29 cellular contexts compared by ENCODE assay signal in the genomic region with DNA sequence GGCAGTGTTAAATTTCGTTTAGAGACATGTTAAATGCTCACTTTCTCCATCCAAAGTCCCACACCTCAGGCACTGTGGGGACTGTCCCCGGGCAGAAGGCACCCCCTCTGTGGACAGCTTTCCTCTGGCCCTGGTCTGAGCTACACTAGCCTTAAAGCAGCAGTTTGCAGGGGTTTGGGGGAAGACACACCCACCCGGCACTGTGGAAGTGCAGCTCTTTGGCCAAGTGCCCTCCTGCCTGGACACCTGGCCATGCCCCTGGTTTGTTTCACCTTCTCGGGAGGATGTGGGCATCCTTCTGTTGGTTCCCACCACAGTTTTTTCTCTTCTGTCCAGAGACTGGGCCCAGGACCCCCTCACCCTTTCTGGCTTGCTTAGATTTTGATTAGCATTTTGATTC.
DNase-seq lines count a peak whose midpoint lies in the region; ATAC-seq, FAIRE-seq and TF ChIP-seq lines count a peak whose summit lies in the region.
"Had no signal": no experiment of that assay in that cellular context is flagged by ENCODE, and none has a peak within 500 bp of the region (broad histone marks: within the 10 kb centered on the region; RNA-seq: fewer than 3 reads in every experiment).

No MANE protein-coding gene starts in this region.

- TF ChIP-seq CTCF in glutamatergic neuron (IDR thresholded peaks at IDR 0.05; ENCODE audit: partially characterized antibody, unreplicated experiment) (no peak), kidney (IDR thresholded peaks at IDR 0.05; ENCODE audit: borderline replicate concordance, extremely low read depth, insufficient read depth) (no peak), mesothelial cell of epicardium (IDR thresholded peaks at IDR 0.05; ENCODE audit: unreplicated experiment) (no peak)

- peak overlapping the region; percentile 23 for H3K23ac ChIP-seq in neuronal stem cell (ENCODE audit: low read depth, low read length, poor library complexity)

- no peak overlapping the region for H4K8ac ChIP-seq in neuronal stem cell (ENCODE audit: low read depth, low read length)

- no peak overlapping the region for H2AK5ac ChIP-seq in neuronal stem cell (ENCODE audit: low read depth, low read length)

- peaks cover 13% of the 10 kb centered on the region for H3K36me3 Mint-ChIP-seq in glutamatergic neuron (ENCODE audit: unreplicated experiment)
- H3K36me3 Mint-ChIP-seq in mesothelial cell of epicardium = peaks cover 2% of the 10 kb centered on the region
- H3K36me3 Mint-ChIP-seq: CD4-positive, CD25-positive, alpha-beta regulatory T cell had no signal

- peaks cover 4% of the 10 kb centered on the region for H3K79me1 ChIP-seq in neuronal stem cell (ENCODE audit: low read depth, low read length)

- H3K9me3 ChIP-seq in kidney (ENCODE audit: control insufficient read depth in 1 of 2, low read length in 2 of 2) = peaks cover 3 to 5% of the 10 kb centered on the region in 2 donors
- peaks cover 4 to 8% of the 10 kb centered on the region in 2 donors for H3K9me3 ChIP-seq in neuronal stem cell (replicated peaks in 1 of 2; ENCODE audit: control insufficient read depth in 2 of 2, insufficient read depth in 1 of 2, low read depth in 1 of 2, low read length in 2 of 2)

- no peak overlapping the region for H2BK15ac ChIP-seq in neuronal stem cell (ENCODE audit: low read length)

- H3K4me3 ChIP-seq in kidney (ENCODE audit: low read length in 2 of 2) (no peak overlapping the region), neuronal stem cell (ENCODE audit: low read length in 2 of 2) (no peak overlapping the region)
- H3K4me3 ChIP-seq: BLaER1, GM12878 had no signal

- no CpG with 5 or more reads among the region's 4 CpGs for WGBS in neuronal stem cell (ENCODE audit: extremely low coverage in 2 of 2, insufficient read length in 2 of 2, insufficient replicate concordance in 1 of 2), 2 donors

- no peak overlapping the region for H2BK12ac ChIP-seq in neuronal stem cell (ENCODE audit: low read length)

- DNase-seq in left ventricle myocardium superior (peak; percentile 3), left cardiac atrium (no peak), glutamatergic neuron (peak; percentile 3), kidney (peak; percentile 18), neuronal stem cell (ENCODE audit: low spot score) (no peak), mesothelial cell of epicardium (ENCODE audit: low spot score in 2 of 2, unreplicated experiment in 2 of 2) (no peak), HTR-8/SVneo (ENCODE audit: insufficient read length, low spot score) (no peak)
- DNase-seq: 8988T; ACHN; BE2C; C1 segment of cervical spinal cord; CD4-positive, alpha-beta memory T cell; CD4-positive, CD25-positive, alpha-beta regulatory T cell; CD8-positive, alpha-beta memory T cell; COR-L47; DMS 273 treated with DMSO at 0.1 percent for 48 hours; DMS153; DMS53; DMS79; DND-41; EL; GDM1 had no signal

- H3K4me3 Mint-ChIP-seq in glutamatergic neuron (ENCODE audit: unreplicated experiment) (no peak overlapping the region), mesothelial cell of epicardium (no peak overlapping the region)
- H3K4me3 Mint-ChIP-seq: CD4-positive, alpha-beta memory T cell; CD4-positive, CD25-positive, alpha-beta regulatory T cell; CD8-positive, alpha-beta memory T cell had no signal

- peaks cover 0 to 34% (median 0%) of the 10 kb centered on the region in 3 experiments for H3K27me3 ChIP-seq in neuronal stem cell (ENCODE audit: control insufficient read depth in 3 of 3, insufficient read depth in 3 of 3, low read depth in 1 of 3, low read length in 3 of 3)
- H3K27me3 ChIP-seq: BE2C had no signal

- no peak overlapping the region for H3K14ac ChIP-seq in neuronal stem cell (ENCODE audit: low read length)

- H3K27ac Mint-ChIP-seq in glutamatergic neuron (ENCODE audit: unreplicated experiment) = no peak overlapping the region
- no peak overlapping the region for H3K27ac Mint-ChIP-seq in mesothelial cell of epicardium
- H3K27ac Mint-ChIP-seq: CD14-positive monocyte; CD4-positive, alpha-beta memory T cell; CD4-positive, CD25-positive, alpha-beta regulatory T cell; CD8-positive, alpha-beta memory T cell had no signal

- H3K4me1 Mint-ChIP-seq in glutamatergic neuron (ENCODE audit: low read depth, unreplicated experiment) = peaks cover 4% of the 10 kb centered on the region
- peaks cover 1% of the 10 kb centered on the region for H3K4me1 Mint-ChIP-seq in mesothelial cell of epicardium
- H3K4me1 Mint-ChIP-seq: CD14-positive monocyte; CD4-positive, CD25-positive, alpha-beta regulatory T cell had no signal

- H3K9me3 Mint-ChIP-seq in glutamatergic neuron (ENCODE audit: unreplicated experiment) (peaks cover 21% of the 10 kb centered on the region), mesothelial cell of epicardium (peaks cover 21% of the 10 kb centered on the region)

- no peak overlapping the region for H2BK5ac ChIP-seq in neuronal stem cell (ENCODE audit: low read length)

- H2AFZ ChIP-seq in neuronal stem cell (ENCODE audit: low read length) = no peak overlapping the region

- no peak overlapping the region for H2BK120ac ChIP-seq in neuronal stem cell (ENCODE audit: low read depth, low read length)

- no peaks in the 10 kb centered on the region for H3K36me3 ChIP-seq in kidney (ENCODE audit: control insufficient read depth in 1 of 2, insufficient read depth in 2 of 2, low read length in 2 of 2)
- H3K36me3 ChIP-seq in neuronal stem cell (replicated peaks in 1 of 2; ENCODE audit: control insufficient read depth in 2 of 2, insufficient read depth in 2 of 2, low read length in 2 of 2) = peaks cover 0 to 2% of the 10 kb centered on the region in 2 donors
- H3K36me3 ChIP-seq: BE2C, BLaER1 had no signal

- no peak overlapping the region for H3K18ac ChIP-seq in neuronal stem cell (ENCODE audit: low read length)

- FAIRE-seq in kidney (lab: Jason Lieb, UNC) (no peak), HTR-8/SVneo (lab: Jason Lieb, UNC) (no peak)
- FAIRE-seq: A204.1, GM12878, GM12892, GM18507 had no signal

- H3K9ac ChIP-seq in kidney (ENCODE audit: low read length in 2 of 2) = no peak overlapping the region
- H3K9ac ChIP-seq in neuronal stem cell (ENCODE audit: low read depth, low read length, poor library complexity) = no peak overlapping the region
- H3K9ac ChIP-seq: BLaER1 had no signal

- no peak for ATAC-seq in left ventricle myocardium superior
- no peak for ATAC-seq in left cardiac atrium
- no peak for ATAC-seq in HG02938 (IDR thresholded peaks at IDR 0.05; ENCODE audit: unreplicated experiment)
- ATAC-seq: GM12878 had no signal

- intact Hi-C loops in left ventricle myocardium superior (cut with micrococcal nuclease) = no loop called here
- intact Hi-C loops in left cardiac atrium (cut with DNase I) = loop anchor here in 1 of 2 donors (10.0 kb wide), 1 partner anchor 1062 kb away; no protein-coding TSS in a partner anchor
- intact Hi-C loops in kidney (cut with DNase I) = no loop called here

- H4K91ac ChIP-seq in neuronal stem cell (ENCODE audit: low read depth, low read length, poor library complexity) = no peak overlapping the region

- H3K27ac ChIP-seq in kidney (ENCODE audit: low read depth in 2 of 2, low read length in 2 of 2) (no peak overlapping the region), neuronal stem cell (replicated peaks; ENCODE audit: low read length) (no peak overlapping the region)
- H3K27ac ChIP-seq: BLaER1 had no signal

- H3K4me2 ChIP-seq in neuronal stem cell (ENCODE audit: insufficient read depth, low read length, poor library complexity, severe bottlenecking) = no peak overlapping the region
- H3K4me2 ChIP-seq: BLaER1 had no signal

- no peak overlapping the region for H3K4ac ChIP-seq in neuronal stem cell (ENCODE audit: low read length)

- H3K4me1 ChIP-seq in kidney (ENCODE audit: control insufficient read depth in 1 of 2, insufficient read depth in 1 of 2, low read depth in 1 of 2, low read length in 2 of 2) (no peaks in the 10 kb centered on the region), neuronal stem cell (ENCODE audit: control insufficient read depth in 2 of 2, insufficient read depth in 1 of 2, low read depth in 1 of 2, low read length in 2 of 2) (peaks cover 0 to 9% of the 10 kb centered on the region in 2 donors)
- H3K4me1 ChIP-seq: BE2C had no signal

- peaks cover 13% of the 10 kb centered on the region for H3K27me3 Mint-ChIP-seq in glutamatergic neuron (ENCODE audit: unreplicated experiment)
- peaks cover 48% of the 10 kb centered on the region for H3K27me3 Mint-ChIP-seq in mesothelial cell of epicardium (ENCODE audit: low read depth)

Comparison
In these comparisons a context has a peak if more than half of its experiments do, and no peak if none do; other contexts are left out.
1. DNase-seq: peak in left ventricle myocardium superior (single experiment), glutamatergic neuron (single experiment) and kidney (single experiment); none in left cardiac atrium (single experiment), neuronal stem cell (single experiment), mesothelial cell of epicardium (0 of 2) and HTR-8/SVneo (single experiment).